In the genomic region with DNA sequence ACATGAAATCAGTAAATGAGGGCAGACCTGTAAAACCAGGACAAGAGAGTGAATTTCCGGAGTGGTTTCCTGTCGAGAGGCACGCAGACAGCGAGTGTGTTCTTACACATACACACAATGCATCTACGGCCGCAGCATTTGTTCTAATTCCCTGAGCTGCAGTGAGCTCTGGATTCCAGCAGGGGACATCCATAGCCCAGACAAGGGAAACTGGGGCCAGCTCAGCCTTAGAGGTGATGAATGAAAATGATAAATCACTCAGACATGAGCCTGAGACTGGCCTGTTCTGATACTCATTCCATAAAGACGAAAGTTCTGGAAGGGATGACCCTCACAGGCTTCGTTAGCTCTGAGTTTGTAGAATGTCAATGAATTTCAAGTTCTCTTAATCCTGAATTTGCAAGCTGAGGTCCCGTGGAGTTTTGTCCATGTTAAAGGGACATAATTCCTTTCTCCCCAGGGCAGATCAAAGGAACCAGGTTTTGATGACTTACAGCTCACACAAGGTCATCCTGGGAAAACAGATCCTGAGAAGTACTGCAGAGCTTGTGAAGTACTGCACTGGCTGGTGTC, we compare ENCODE assay signal across 8 cellular contexts.
DNase-seq lines count a peak whose midpoint lies in the region; ATAC-seq and TF ChIP-seq lines count a peak whose summit lies in the region.

No MANE protein-coding gene starts in this region.

- H3K4me1 ChIP-seq in OCI-LY1 (ENCODE audit: insufficient read depth, low read length, severe bottlenecking) = no peaks in the 10 kb centered on the region
- H3K4me1 ChIP-seq in mammary epithelial cell (ENCODE audit: insufficient read depth, low read length) = peaks cover 2% of the 10 kb centered on the region

- H3K79me2 ChIP-seq in OCI-LY1 (ENCODE audit: insufficient read depth, low read length) = no peaks in the 10 kb centered on the region
- no peaks in the 10 kb centered on the region for H3K79me2 ChIP-seq in mammary epithelial cell (ENCODE audit: insufficient read depth, low read length)

- in situ Hi-C loops in mammary epithelial cell (cut with MboI; ENCODE audit: low sequenced_read_pairs in 2 of 2) = no loop called here

- intact Hi-C loops in mammary epithelial cell (cut with micrococcal nuclease) = loop anchor here (1.0 to 10.0 kb wide), 10 partner anchors 125 to 1306 kb away; no protein-coding TSS in a partner anchor

- peaks cover 11% of the 10 kb centered on the region for H3K4me1 Mint-ChIP-seq in activated CD4-positive, alpha-beta T cell treated with anti-CD3 and anti-CD28 coated beads, Interleukin-2, amount 10 ng/mL, durations not matched to agents 7 days and 5 days
- peaks cover 11% of the 10 kb centered on the region for H3K4me1 Mint-ChIP-seq in stimulated activated naive CD8-positive, alpha-beta T cell treated with anti-CD3 and anti-CD28 coated beads, Interleukin-15, amount 100 ng/mL, for 72 hours

- dilution Hi-C loops in mammary epithelial cell (cut with HindIII; ENCODE audit: low sequenced_read_pairs) = no loop called here

- H3K9me3 ChIP-seq in OCI-LY1 (ENCODE audit: low read length) (no peaks in the 10 kb centered on the region), mammary epithelial cell (replicated peaks; ENCODE audit: insufficient read depth, low read length) (no peaks in the 10 kb centered on the region)

- H3K36me3 Mint-ChIP-seq in activated CD4-positive, alpha-beta T cell treated with anti-CD3 and anti-CD28 coated beads, Interleukin-2, amount 10 ng/mL, durations not matched to agents 7 days and 5 days (ENCODE audit: low read depth) = no peaks in the 10 kb centered on the region

- peak; percentile 80 for ATAC-seq in GM21737 (IDR thresholded peaks at IDR 0.05; ENCODE audit: unreplicated experiment)
- ATAC-seq in stimulated activated naive CD8-positive, alpha-beta T cell treated with anti-CD3 and anti-CD28 coated beads, Interleukin-15, amount 100 ng/mL, for 72 hours = peak; percentile 89

- DNase-seq in activated CD4-positive, alpha-beta T cell treated with anti-CD3 and anti-CD28 coated beads, Interleukin-2, amount 10 ng/mL, durations not matched to agents 7 days and 5 days = peak; percentile 36
- no peak for DNase-seq in activated CD4-positive, alpha-beta T cell treated with anti-CD3 and anti-CD28 coated beads for 1 hour
- DNase-seq in HuH-7.5 (ENCODE audit: low spot score) (peak; percentile 38), mammary epithelial cell (peak; percentile 55), kidney epithelial cell (ENCODE audit: low read depth) (peak; percentile 58)
- peak; percentile 13 to 24 for DNase-seq in stimulated activated naive CD8-positive, alpha-beta T cell treated with anti-CD3 and anti-CD28 coated beads, Interleukin-15, amount 100 ng/mL, for 72 hours

- H3K27ac ChIP-seq in OCI-LY1 (ENCODE audit: low read depth, low read length, poor library complexity, severe bottlenecking) (no peak overlapping the region), mammary epithelial cell (ENCODE audit: insufficient read depth, low read depth, low read length) (no peak overlapping the region)

- no peaks in the 10 kb centered on the region for H3K27me3 Mint-ChIP-seq in activated CD4-positive, alpha-beta T cell treated with anti-CD3 and anti-CD28 coated beads, Interleukin-2, amount 10 ng/mL, durations not matched to agents 7 days and 5 days
- no peaks in the 10 kb centered on the region for H3K27me3 Mint-ChIP-seq in stimulated activated naive CD8-positive, alpha-beta T cell treated with anti-CD3 and anti-CD28 coated beads, Interleukin-15, amount 100 ng/mL, for 72 hours

- CTCF ChIA-PET in activated CD4-positive, alpha-beta T cell treated with anti-CD3 and anti-CD28 coated beads, Interleukin-2, amount 10 ng/mL, durations not matched to agents 7 days and 5 days (lab: Charles Lee) = interaction anchor here (0.5 kb wide), 1 partner anchor 663 kb away, joined by 4 read pairs; no protein-coding TSS in a partner anchor
- CTCF ChIA-PET in mammary epithelial cell (lab: Charles Lee; ENCODE audit: low non-redundant PET) = interaction anchor here (0.5 to 1.2 kb wide), 9 partner anchors 124 to 1671 kb away, joined by 3 to 9 read pairs (median 6); no protein-coding TSS in a partner anchor

- no peak overlapping the region for H3K4me3 Mint-ChIP-seq in activated CD4-positive, alpha-beta T cell treated with anti-CD3 and anti-CD28 coated beads, Interleukin-2, amount 10 ng/mL, durations not matched to agents 7 days and 5 days
- no peak overlapping the region for H3K4me3 Mint-ChIP-seq in stimulated activated naive CD8-positive, alpha-beta T cell treated with anti-CD3 and anti-CD28 coated beads, Interleukin-15, amount 100 ng/mL, for 72 hours

- H3F3A ChIP-seq in OCI-LY1 (ENCODE audit: insufficient read depth, low read length) = no peaks in the 10 kb centered on the region

- H3K9me3 Mint-ChIP-seq in activated CD4-positive, alpha-beta T cell treated with anti-CD3 and anti-CD28 coated beads, Interleukin-2, amount 10 ng/mL, durations not matched to agents 7 days and 5 days = no peaks in the 10 kb centered on the region
- no peaks in the 10 kb centered on the region for H3K9me3 Mint-ChIP-seq in stimulated activated naive CD8-positive, alpha-beta T cell treated with anti-CD3 and anti-CD28 coated beads, Interleukin-15, amount 100 ng/mL, for 72 hours

- H2AFZ ChIP-seq in OCI-LY1 (ENCODE audit: low read length) (no peak overlapping the region), mammary epithelial cell (ENCODE audit: low read depth, low read length) (peak overlapping the region; percentile 46)

- POLR2A ChIA-PET in activated CD4-positive, alpha-beta T cell treated with anti-CD3 and anti-CD28 coated beads, Interleukin-2, amount 10 ng/mL, durations not matched to agents 7 days and 5 days (lab: Charles Lee) = no interaction called here

- H3K4me3 ChIP-seq in OCI-LY1 (ENCODE audit: low read depth, low read length, poor library complexity, severe bottlenecking) = no peak overlapping the region
- H3K4me3 ChIP-seq in mammary epithelial cell (replicated peaks in 1 of 3; ENCODE audit: insufficient read depth in 1 of 3, low read depth in 2 of 3, low read length in 3 of 3) = no peak overlapping the region
- H3K4me3 ChIP-seq in kidney epithelial cell (ENCODE audit: low read depth, low read length) = no peak overlapping the region

- H3K4me2 ChIP-seq in OCI-LY1 (ENCODE audit: low read length) = no peak overlapping the region
- no peak overlapping the region for H3K4me2 ChIP-seq in mammary epithelial cell (ENCODE audit: insufficient read depth, low read depth, low read length)

- peak; percentile 64 for TF ChIP-seq CTCF in OCI-LY1 (IDR thresholded peaks at IDR 0.05; ENCODE audit: low read length)
- peak; percentile 94 to 98 for TF ChIP-seq CTCF in mammary epithelial cell (conservative IDR thresholded peaks at IDR 0.05 in 1 of 2, IDR thresholded peaks at IDR 0.05 in 1 of 2; ENCODE audit: extremely low read depth in 1 of 2, insufficient read depth in 1 of 2, low read depth in 1 of 2, low read length in 2 of 2)
- peak; percentile 96 for TF ChIP-seq CTCF in kidney epithelial cell (IDR thresholded peaks at IDR 0.05; ENCODE audit: insufficient read depth, low read length, poor library complexity, severe bottlenecking)

- H3K36me3 ChIP-seq in OCI-LY1 (ENCODE audit: insufficient read depth, low read length) (no peaks in the 10 kb centered on the region), mammary epithelial cell (ENCODE audit: insufficient read depth, low read length) (no peaks in the 10 kb centered on the region), kidney epithelial cell (ENCODE audit: control insufficient read depth, insufficient read depth, low read length) (no peaks in the 10 kb centered on the region)

- WGBS in mammary epithelial cell (ENCODE audit: low coverage, missing lambda C conversion rate) = 63% methylated on average over 9 of the region's 9 CpGs

- no peak overlapping the region for H3K27ac Mint-ChIP-seq in activated CD4-positive, alpha-beta T cell treated with anti-CD3 and anti-CD28 coated beads, Interleukin-2, amount 10 ng/mL, durations not matched to agents 7 days and 5 days
- peak overlapping the region in 1 of 2 donors; percentile 15 for H3K27ac Mint-ChIP-seq in stimulated activated naive CD8-positive, alpha-beta T cell treated with anti-CD3 and anti-CD28 coated beads, Interleukin-15, amount 100 ng/mL, for 72 hours

- no TSS peak for BruUV-seq in mammary epithelial cell (replicated peaks; lab: Mats Ljungman, UMichigan)

- H3K9me2 ChIP-seq in OCI-LY1 (ENCODE audit: low read depth, low read length) = no peaks in the 10 kb centered on the region

- H3K9ac ChIP-seq in OCI-LY1 (ENCODE audit: low read length) (no peak overlapping the region), mammary epithelial cell (ENCODE audit: insufficient read depth, low read length) (no peak overlapping the region)

- no peaks in the 10 kb centered on the region for H3K27me3 ChIP-seq in OCI-LY1 (ENCODE audit: insufficient read depth, low read length)
- H3K27me3 ChIP-seq in mammary epithelial cell (ENCODE audit: insufficient read depth, low read length) = no peaks in the 10 kb centered on the region
- H3K27me3 ChIP-seq in kidney epithelial cell (ENCODE audit: control insufficient read depth, insufficient read depth, low read length) = no peaks in the 10 kb centered on the region

- H4K20me1 ChIP-seq in OCI-LY1 (ENCODE audit: insufficient read depth, low read length) (no peaks in the 10 kb centered on the region), mammary epithelial cell (ENCODE audit: insufficient read depth, low read length) (no peaks in the 10 kb centered on the region)
